Comparison of ENCODE assay signal across 30 cellular contexts in genomic region chr15:84905016-84905916, GRCh38. TPM values are rescaled to one million over a fixed set of nuclear protein-coding genes. Genes with fewer than 3 reads are reported as not detected.
DNase-seq lines count a peak whose midpoint lies in the region; ATAC-seq and TF ChIP-seq lines count a peak whose summit lies in the region.
"Had no signal": no experiment of that assay in that cellular context is flagged by ENCODE, and none has a peak within 500 bp of the region (broad histone marks: within the 10 kb centered on the region; RNA-seq: fewer than 3 reads in every experiment).

No MANE protein-coding gene starts in this region.

- intact Hi-C loops in heart right ventricle (cut with DNase I) (no loop called here), upper lobe of right lung (cut with DNase I) (no loop called here), stomach (cut with DNase I; ENCODE audit: low total_unique reads) (no loop called here)

- H2AFZ ChIP-seq in neuronal stem cell (ENCODE audit: low read length), result no peak overlapping the region

- TF ChIP-seq CTCF in heart right ventricle (IDR thresholded peaks at IDR 0.05) (no peak), upper lobe of right lung (IDR thresholded peaks at IDR 0.05) (no peak), stomach (IDR thresholded peaks at IDR 0.05) (no peak)

- H3K4me1 ChIP-seq in heart right ventricle, result peaks cover 6 to 53% (median 26%) of the 10 kb centered on the region in 9 donors
- no peaks in the 10 kb centered on the region for H3K4me1 ChIP-seq in neuronal stem cell (ENCODE audit: control insufficient read depth in 2 of 2, insufficient read depth in 1 of 2, low read depth in 1 of 2, low read length in 2 of 2)
- H3K4me1 ChIP-seq in upper lobe of right lung, result no peaks in the 10 kb centered on the region
- H3K4me1 ChIP-seq in stomach, result peaks cover 0 to 5% (median 4%) of the 10 kb centered on the region in 4 donors
- H3K4me1 ChIP-seq: HAP-1 had no signal

- no peaks in the 10 kb centered on the region for H3K36me3 Mint-ChIP-seq in activated naive CD4-positive, alpha-beta T cell treated with anti-CD3 and anti-CD28 coated beads, Interleukin-2, amount 50 U/mL, for 72 hours
- H3K36me3 Mint-ChIP-seq: activated CD8-positive, alpha-beta memory T cell treated with anti-CD3 and anti-CD28 coated beads, Interleukin-2, amount 10 ng/mL, durations not matched to agents 7 days and 5 days; CD14-positive monocyte; type B pancreatic cell had no signal

- no peak overlapping the region for H2AK5ac ChIP-seq in neuronal stem cell (ENCODE audit: low read depth, low read length)

- H3K79me1 ChIP-seq in neuronal stem cell (ENCODE audit: low read depth, low read length), result no peaks in the 10 kb centered on the region

- H4K91ac ChIP-seq in neuronal stem cell (ENCODE audit: low read depth, low read length, poor library complexity), result no peak overlapping the region

- no peak overlapping the region for H2BK5ac ChIP-seq in neuronal stem cell (ENCODE audit: low read length)

- H3K9me3 ChIP-seq in heart right ventricle (peaks cover 0 to 7% (median 0%) of the 10 kb centered on the region in 11 donors), neuronal stem cell (replicated peaks in 1 of 2; ENCODE audit: control insufficient read depth in 2 of 2, insufficient read depth in 1 of 2, low read depth in 1 of 2, low read length in 2 of 2) (peaks cover 0 to 5% of the 10 kb centered on the region in 2 donors), upper lobe of right lung (peaks cover 4% of the 10 kb centered on the region), stomach (peaks cover 0 to 7% (median 5%) of the 10 kb centered on the region in 4 donors)
- H3K9me3 ChIP-seq: HAP-1 had no signal

- H4K8ac ChIP-seq in neuronal stem cell (ENCODE audit: low read depth, low read length), result peak overlapping the region; percentile 82

- H2BK120ac ChIP-seq in neuronal stem cell (ENCODE audit: low read depth, low read length), result peak overlapping the region; percentile 24

- H3K27me3 ChIP-seq in heart right ventricle (no peaks in the 10 kb centered on the region), neuronal stem cell (ENCODE audit: control insufficient read depth in 3 of 3, insufficient read depth in 3 of 3, low read depth in 1 of 3, low read length in 3 of 3) (peaks cover 0 to 5% (median 0%) of the 10 kb centered on the region in 3 experiments), upper lobe of right lung (no peaks in the 10 kb centered on the region), stomach (no peaks in the 10 kb centered on the region)

- H3K4me3 ChIP-seq in heart right ventricle (no peak overlapping the region), neuronal stem cell (ENCODE audit: low read length in 2 of 2) (no peak overlapping the region), upper lobe of right lung (no peak overlapping the region), stomach (no peak overlapping the region)
- H3K4me3 ChIP-seq: HAP-1, lung had no signal

- H3K18ac ChIP-seq in neuronal stem cell (ENCODE audit: low read length), result peak overlapping the region; percentile 57

- no peak overlapping the region for H3K14ac ChIP-seq in neuronal stem cell (ENCODE audit: low read length)

- no peak for ATAC-seq in activated naive CD4-positive, alpha-beta T cell treated with anti-CD3 and anti-CD28 coated beads, Interleukin-2, amount 50 U/mL, for 72 hours
- peak in 6 of 8 donors; percentile 30 to 68 (median 58) for ATAC-seq in heart right ventricle
- ATAC-seq in upper lobe of right lung, result no peak
- no peak for ATAC-seq in HG03108 (IDR thresholded peaks at IDR 0.05; ENCODE audit: unreplicated experiment)
- ATAC-seq: activated CD8-positive, alpha-beta memory T cell treated with anti-CD3 and anti-CD28 coated beads, Interleukin-2, amount 10 ng/mL, durations not matched to agents 7 days and 5 days had no signal

- no peak overlapping the region for H3K4ac ChIP-seq in neuronal stem cell (ENCODE audit: low read length)

- H2BK12ac ChIP-seq in neuronal stem cell (ENCODE audit: low read length), result no peak overlapping the region

- no peak overlapping the region for H3K4me2 ChIP-seq in neuronal stem cell (ENCODE audit: insufficient read depth, low read length, poor library complexity, severe bottlenecking)
- H3K4me2 ChIP-seq: KMS-11 had no signal

- H3K36me3 ChIP-seq in heart right ventricle (no peaks in the 10 kb centered on the region), neuronal stem cell (replicated peaks in 1 of 2; ENCODE audit: control insufficient read depth in 2 of 2, insufficient read depth in 2 of 2, low read length in 2 of 2) (no peaks in the 10 kb centered on the region), upper lobe of right lung (no peaks in the 10 kb centered on the region), stomach (no peaks in the 10 kb centered on the region)
- H3K36me3 ChIP-seq: HAP-1 had no signal

- 85 to 90% methylated on average over 15 of the region's 15 CpGs for WGBS in heart right ventricle, 2 donors
- no CpG with 5 or more reads among the region's 15 CpGs for WGBS in neuronal stem cell (ENCODE audit: extremely low coverage in 2 of 2, insufficient read length in 2 of 2, insufficient replicate concordance in 1 of 2), 2 donors
- WGBS in stomach, 5 donors, result 89 to 94% (median 90%) methylated on average over 15 of the region's 15 CpGs

- H3K23ac ChIP-seq in neuronal stem cell (ENCODE audit: low read depth, low read length, poor library complexity), result no peak overlapping the region

- no peak overlapping the region for H2BK15ac ChIP-seq in neuronal stem cell (ENCODE audit: low read length)

- H3K9me3 Mint-ChIP-seq in activated naive CD4-positive, alpha-beta T cell treated with anti-CD3 and anti-CD28 coated beads, Interleukin-2, amount 50 U/mL, for 72 hours, result no peaks in the 10 kb centered on the region
- H3K9me3 Mint-ChIP-seq: type B pancreatic cell had no signal

- no peak for TF ChIP-seq POLR2A in stomach (IDR thresholded peaks at IDR 0.05)

- peak overlapping the region; percentile 17 to 68 for H3K27ac Mint-ChIP-seq in activated naive CD4-positive, alpha-beta T cell treated with anti-CD3 and anti-CD28 coated beads, Interleukin-2, amount 50 U/mL, for 72 hours
- H3K27ac Mint-ChIP-seq: activated CD8-positive, alpha-beta memory T cell treated with anti-CD3 and anti-CD28 coated beads, Interleukin-2, amount 10 ng/mL, durations not matched to agents 7 days and 5 days; CD14-positive monocyte; type B pancreatic cell had no signal

- no peak for TF ChIP-seq EP300 in stomach (IDR thresholded peaks at IDR 0.05)

- no peak for DNase-seq in activated naive CD4-positive, alpha-beta T cell treated with anti-CD3 and anti-CD28 coated beads, Interleukin-2, amount 50 U/mL, for 72 hours (ENCODE audit: low spot score in 2 of 2)
- DNase-seq in activated naive CD4-positive, alpha-beta T cell treated with anti-CD3 and anti-CD28 coated beads, Interleukin-2, amount 50 U/mL, for 16 hours, result no peak
- no peak for DNase-seq in heart right ventricle
- DNase-seq in neuronal stem cell (ENCODE audit: low spot score), result no peak
- peak; percentile 43 for DNase-seq in upper lobe of right lung
- DNase-seq in stomach, result no peak
- DNase-seq in amniotic stem cell (lab: John Stamatoyannopoulos, UW), result no peak
- DNase-seq: activated CD4-positive, CD25-positive, alpha-beta regulatory T cell; activated CD8-positive, alpha-beta memory T cell treated with anti-CD3 and anti-CD28 coated beads, Interleukin-2, amount 10 ng/mL, durations not matched to agents 7 days and 5 days; activated naive CD4-positive, alpha-beta T cell treated with Interleukin-2 at 50 U/mL for 16 hours; activated T-cell treated with anti-CD3 and anti-CD28 coated beads, Interleukin-2, amount 50 U/mL, for 48 hours; central memory CD4-positive, alpha-beta T cell; DMS79 treated with DMSO at 0.1 percent for 48 hours; GF-D8; MM.1S; NCI-H1417; NCI-H2029 treated with DMSO at 0.1 percent for 48 hours; NCI-H526 had no signal

- H3K9ac ChIP-seq in neuronal stem cell (ENCODE audit: low read depth, low read length, poor library complexity), result peak overlapping the region; percentile 50
- H3K9ac ChIP-seq: KMS-11 had no signal

- peak overlapping the region in 7 of 10 donors; percentile 45 to 91 (median 82) for H3K27ac ChIP-seq in heart right ventricle
- no peak overlapping the region for H3K27ac ChIP-seq in neuronal stem cell (replicated peaks; ENCODE audit: low read length)
- H3K27ac ChIP-seq in upper lobe of right lung, result no peak overlapping the region
- no peak overlapping the region for H3K27ac ChIP-seq in stomach
- H3K27ac ChIP-seq: 22Rv1, KMS-11 had no signal

RNA-seq across cellular contexts. Expression of gene SLC28A1, which starts 20.8 kb away (rescaled TPM):
- total RNA-seq in activated naive CD4-positive, alpha-beta T cell treated with anti-CD3 and anti-CD28 coated beads, Interleukin-2, amount 50 U/mL, for 72 hours, result under 1 TPM in 1 of 2 donors, not detected in 1; 0.30 TPM
- 1 to 10 TPM in 8 of 10 donors, under 1 TPM in 2; 0.26 to 2.2 (median 1.6) TPM for total RNA-seq in heart right ventricle
- polyA plus RNA-seq in heart right ventricle, result 1 to 10 TPM in 1 of 2 donors, under 1 TPM in 1; 0.07 to 1.3 TPM
- polyA plus RNA-seq in neuronal stem cell (2013, experiment 1 of 2), result not detected
- not detected for polyA plus RNA-seq in neuronal stem cell (2013, experiment 2 of 2)
- total RNA-seq in upper lobe of right lung, result not detected
- under 1 TPM in 1 of 5 donors, not detected in 4; 0.92 TPM for total RNA-seq in stomach
- not detected for polyA plus RNA-seq in stomach
- total RNA-seq: activated CD8-positive, alpha-beta memory T cell treated with anti-CD3 and anti-CD28 coated beads, Interleukin-2, amount 10 ng/mL, durations not matched to agents 7 days and 5 days; fibroblast of lung; glomerular endothelial cell; HT1080; RPMI7951; T-helper 1 cell treated with Interleukin-12 subunit alpha and Interleukin-12 subunit beta and Interleukin-4 antibody, amounts not matched to agents 30 ng/mL and 1 ng/mL, for 36 hours had no signal
- polyA plus RNA-seq: CD14-positive monocyte, fibroblast of lung, lung had no signal

Comparison
In these comparisons a context has a peak if more than half of its experiments do, and no peak if none do; other contexts are left out.
1. ATAC-seq: peak in heart right ventricle (6 of 8); none in activated naive CD4-positive, alpha-beta T cell treated with anti-CD3 and anti-CD28 coated beads, Interleukin-2, amount 50 U/mL, for 72 hours (0 of 2), upper lobe of right lung (single experiment) and HG03108 (single experiment).
2. H3K27ac ChIP-seq: peak in heart right ventricle (7 of 10); none in neuronal stem cell (single experiment), upper lobe of right lung (single experiment) and stomach (0 of 5).